8 cellular contexts compared by ENCODE assay signal in genomic region chr9:36485647-36486453, GRCh38.
A peak's percentile ranks its signal among the peaks of the same experiment; 100 is the strongest.
DNase-seq lines count a peak whose midpoint lies in the region; ATAC-seq, FAIRE-seq and TF ChIP-seq lines count a peak whose summit lies in the region.

No MANE protein-coding gene starts in this region.

- H3K9ac ChIP-seq in iPS-20b (ENCODE audit: low read depth, low read length): peak overlapping the region; percentile 85

- POLR2A ChIA-PET in AG04450 (lab: Yijun Ruan, JAX): interaction anchor here (0.8 kb wide), 1 partner anchor 71 kb away, joined by 3 read pairs; no protein-coding TSS in a partner anchor

- H3K9me3 ChIP-seq in AG04450 (ENCODE audit: control insufficient read depth, insufficient read depth, low read length): no peaks in the 10 kb centered on the region; the same call in 1 of the 2 replicates
- H3K9me3 ChIP-seq in iPS-20b (ENCODE audit: insufficient read depth, low read depth, low read length): no peaks in the 10 kb centered on the region

- TF ChIP-seq CTCF in AG04450 (IDR thresholded peaks at IDR 0.05; ENCODE audit: low read depth, low read length): no peak

- DNase-seq in AG04450 (ENCODE audit: low read depth, low spot score) (no peak), HCEC 1CT (peak; percentile 26), frontal cortex (ENCODE audit: low spot score in 2 of 2) (no peak), NCI-H2029 (lab: John Stamatoyannopoulos, UW) (no peak), NCI-H1694 (lab: John Stamatoyannopoulos, UW) (no peak)
- no peak for DNase-seq in activated T-helper 2 cell treated with anti-CD3 and anti-CD28 coated beads, Interferon-gamma antibody, Interleukin-2, Interleukin-4, amounts not matched to agents 10 μg/mL and 5 μg/mL and 100 μg/mL, durations not matched to agents 14 hours and 24 hours and 36 hours (ENCODE audit: low spot score)
- DNase-seq in stimulated activated naive B cell treated with anti-CD40 and anti-IgM and Interleukin-4, amounts not matched to agents 10 μg/mL and 1 μg/mL and 100 μg/mL, for 72 hours: no peak

- H3K27me3 Mint-ChIP-seq in activated T-helper 2 cell treated with anti-CD3 and anti-CD28 coated beads, Interferon-gamma antibody, Interleukin-2, Interleukin-4, amounts not matched to agents 10 μg/mL and 5 μg/mL and 100 μg/mL, durations not matched to agents 14 hours and 24 hours and 36 hours (ENCODE audit: low read depth): no peaks in the 10 kb centered on the region
- no peaks in the 10 kb centered on the region for H3K27me3 Mint-ChIP-seq in stimulated activated naive B cell treated with anti-CD40 and anti-IgM and Interleukin-4, amounts not matched to agents 10 μg/mL and 1 μg/mL and 100 μg/mL, for 72 hours

- peak overlapping the region; percentile 87 for H3K4me3 Mint-ChIP-seq in activated T-helper 2 cell treated with anti-CD3 and anti-CD28 coated beads, Interferon-gamma antibody, Interleukin-2, Interleukin-4, amounts not matched to agents 10 μg/mL and 5 μg/mL and 100 μg/mL, durations not matched to agents 14 hours and 24 hours and 36 hours (ENCODE audit: low read depth)
- peak overlapping the region; percentile 85 to 95 for H3K4me3 Mint-ChIP-seq in stimulated activated naive B cell treated with anti-CD40 and anti-IgM and Interleukin-4, amounts not matched to agents 10 μg/mL and 1 μg/mL and 100 μg/mL, for 72 hours

- H3K36me3 Mint-ChIP-seq in activated T-helper 2 cell treated with anti-CD3 and anti-CD28 coated beads, Interferon-gamma antibody, Interleukin-2, Interleukin-4, amounts not matched to agents 10 μg/mL and 5 μg/mL and 100 μg/mL, durations not matched to agents 14 hours and 24 hours and 36 hours (ENCODE audit: low read depth): peaks cover 12% of the 10 kb centered on the region
- H3K36me3 Mint-ChIP-seq in stimulated activated naive B cell treated with anti-CD40 and anti-IgM and Interleukin-4, amounts not matched to agents 10 μg/mL and 1 μg/mL and 100 μg/mL, for 72 hours: no peaks in the 10 kb centered on the region

- peak overlapping the region; percentile 93 for H3K4me3 ChIP-seq in AG04450 (ENCODE audit: low read depth, low read length)
- H3K4me3 ChIP-seq in iPS-20b (ENCODE audit: low read length): peak overlapping the region; percentile 82

- peaks cover 40% of the 10 kb centered on the region for H3K4me1 Mint-ChIP-seq in activated T-helper 2 cell treated with anti-CD3 and anti-CD28 coated beads, Interferon-gamma antibody, Interleukin-2, Interleukin-4, amounts not matched to agents 10 μg/mL and 5 μg/mL and 100 μg/mL, durations not matched to agents 14 hours and 24 hours and 36 hours (ENCODE audit: low read depth)
- H3K4me1 Mint-ChIP-seq in stimulated activated naive B cell treated with anti-CD40 and anti-IgM and Interleukin-4, amounts not matched to agents 10 μg/mL and 1 μg/mL and 100 μg/mL, for 72 hours: peaks cover 27 to 45% of the 10 kb centered on the region in 2 donors

- CTCF ChIA-PET in AG04450 (lab: Charles Lee): interaction anchor here (0.5 to 2.8 kb wide), 5 partner anchors 36 to 243 kb away, joined by 3 to 21 read pairs (median 4); no protein-coding TSS in a partner anchor

- FAIRE-seq in frontal cortex (lab: Jason Lieb, UNC): no peak

- H3K27ac ChIP-seq in AG04450 (ENCODE audit: low read depth, low read length): peak overlapping the region; percentile 57
- H3K27ac ChIP-seq in iPS-20b (ENCODE audit: low read length): peak overlapping the region; percentile 60

- H3K27me3 ChIP-seq in AG04450 (ENCODE audit: control insufficient read depth, insufficient read depth, low read length) (no peaks in the 10 kb centered on the region), iPS-20b (ENCODE audit: insufficient read depth, low read length) (no peaks in the 10 kb centered on the region)

- H3K27ac Mint-ChIP-seq in activated T-helper 2 cell treated with anti-CD3 and anti-CD28 coated beads, Interferon-gamma antibody, Interleukin-2, Interleukin-4, amounts not matched to agents 10 μg/mL and 5 μg/mL and 100 μg/mL, durations not matched to agents 14 hours and 24 hours and 36 hours: peak overlapping the region; percentile 51
- peak overlapping the region; percentile 83 for H3K27ac Mint-ChIP-seq in stimulated activated naive B cell treated with anti-CD40 and anti-IgM and Interleukin-4, amounts not matched to agents 10 μg/mL and 1 μg/mL and 100 μg/mL, for 72 hours

- no peak for ATAC-seq in stimulated activated naive B cell treated with anti-CD40 and anti-IgM and Interleukin-4, amounts not matched to agents 10 μg/mL and 1 μg/mL and 100 μg/mL, for 72 hours (replicated peaks)

- intact Hi-C loops in activated T-helper 2 cell treated with anti-CD3 and anti-CD28 coated beads, Interferon-gamma antibody, Interleukin-2, Interleukin-4, amounts not matched to agents 10 μg/mL and 5 μg/mL and 100 μg/mL, durations not matched to agents 14 hours and 24 hours and 36 hours (cut with micrococcal nuclease): loop anchor here (2.0 to 10.0 kb wide), 7 partner anchors 15 to 1411 kb away; partner anchors contain the start of genes FANCG, GNE, MELK and VCP

- peaks cover 4% of the 10 kb centered on the region; the same call in 1 of the 2 replicates for H3K36me3 ChIP-seq in iPS-20b (ENCODE audit: insufficient read depth, low read depth, low read length)

- no peaks in the 10 kb centered on the region for H3K9me3 Mint-ChIP-seq in activated T-helper 2 cell treated with anti-CD3 and anti-CD28 coated beads, Interferon-gamma antibody, Interleukin-2, Interleukin-4, amounts not matched to agents 10 μg/mL and 5 μg/mL and 100 μg/mL, durations not matched to agents 14 hours and 24 hours and 36 hours
- no peaks in the 10 kb centered on the region for H3K9me3 Mint-ChIP-seq in stimulated activated naive B cell treated with anti-CD40 and anti-IgM and Interleukin-4, amounts not matched to agents 10 μg/mL and 1 μg/mL and 100 μg/mL, for 72 hours

- H3K4me1 ChIP-seq in iPS-20b (ENCODE audit: insufficient read depth, low read length): peaks cover 37% of the 10 kb centered on the region; the same call in 1 of the 2 replicates
